12 cellular contexts compared by ENCODE assay signal in the genomic region with DNA sequence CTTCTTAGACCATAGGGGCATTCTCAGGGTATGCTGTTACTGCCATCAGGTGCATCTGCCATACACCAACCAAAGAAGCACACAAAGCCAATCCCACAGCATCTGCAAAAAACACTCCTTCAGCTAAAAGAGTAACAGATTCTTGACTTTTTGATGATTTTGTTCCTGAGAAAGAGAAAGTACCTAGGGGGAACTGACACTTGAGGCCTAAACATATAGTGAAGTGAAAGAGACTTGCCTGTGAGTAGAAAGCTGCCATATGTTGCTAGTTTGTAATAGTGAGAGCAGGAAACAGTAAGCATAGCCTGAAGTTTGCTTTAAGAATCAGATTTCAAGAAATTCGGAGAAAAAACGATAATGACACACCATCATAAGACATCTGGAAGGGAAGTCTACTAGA.
DNase-seq lines count a peak whose midpoint lies in the region; ATAC-seq, FAIRE-seq and TF ChIP-seq lines count a peak whose summit lies in the region.
"Had no signal": no experiment of that assay in that cellular context is flagged by ENCODE, and none has a peak within 500 bp of the region (broad histone marks: within the 10 kb centered on the region; RNA-seq: fewer than 3 reads in every experiment).

No MANE protein-coding gene starts in this region.

- SMC1A ChIA-PET in GM12878 (lab: Charles Lee; ENCODE audit: uncharacterized antibody, unreplicated experiment) = interaction anchor here (0.9 to 3.3 kb wide), 10 partner anchors 9 to 203 kb away, joined by 3 to 13 read pairs (median 6); no protein-coding TSS in a partner anchor

- H3K4me3 ChIP-seq in GM12878 = no peak overlapping the region
- H3K4me3 ChIP-seq in prostate gland = no peak overlapping the region
- no peak overlapping the region for H3K4me3 ChIP-seq in CD8-positive, alpha-beta memory T cell (ENCODE audit: low read length)
- H3K4me3 ChIP-seq: cardiac muscle cell, SJSA1 had no signal

- intact Hi-C loops in GM12878 (cut with micrococcal nuclease; ENCODE audit: unreplicated experiment) (loop anchor here (1.0 to 5.0 kb wide), 3 partner anchors 76 to 135 kb away; partner anchors contain the start of gene CTSC), prostate gland (cut with DNase I) (no loop called here)

- peak overlapping the region; percentile 52 for H2AFZ ChIP-seq in GM12878 (ENCODE audit: control insufficient read depth, low read depth, low read length)

- TF ChIP-seq RAD21 in GM12878 (IDR thresholded peaks at IDR 0.05; ENCODE audit: insufficient read depth, low read depth, low read length) = peak; percentile 30

- H3K9me3 Mint-ChIP-seq in mesothelial cell of epicardium = peaks cover 18% of the 10 kb centered on the region
- peaks cover 0 to 2% (median 0%) of the 10 kb centered on the region in 5 donors for H3K9me3 Mint-ChIP-seq in CD8-positive, alpha-beta memory T cell

- no peak for TF ChIP-seq CTCF in GM12878 (IDR thresholded peaks at IDR 0.05 in 2 of 3, conservative IDR thresholded peaks at IDR 0.05 in 1 of 3; ENCODE audit: control insufficient read depth in 2 of 3, extremely low read depth in 1 of 3, insufficient read depth in 1 of 3, low read depth in 3 of 3, low read length in 3 of 3)
- TF ChIP-seq CTCF in mesothelial cell of epicardium (IDR thresholded peaks at IDR 0.05; ENCODE audit: unreplicated experiment) = no peak
- TF ChIP-seq CTCF in prostate gland (IDR thresholded peaks at IDR 0.05) = no peak

- H3K4me3 Mint-ChIP-seq in mesothelial cell of epicardium = no peak overlapping the region
- H3K4me3 Mint-ChIP-seq in CD8-positive, alpha-beta memory T cell = no peak overlapping the region

- no peaks in the 10 kb centered on the region for H4K20me1 ChIP-seq in GM12878 (ENCODE audit: control insufficient read depth, insufficient read depth)

- peaks cover 26% of the 10 kb centered on the region for H3K4me1 ChIP-seq in GM12878 (ENCODE audit: control insufficient read depth, insufficient read depth, low read length)
- no peaks in the 10 kb centered on the region for H3K4me1 ChIP-seq in prostate gland (replicated peaks)
- H3K4me1 ChIP-seq in CD8-positive, alpha-beta memory T cell (ENCODE audit: insufficient read depth, low read length) = no peaks in the 10 kb centered on the region
- H3K4me1 ChIP-seq: SJSA1 had no signal

- in situ Hi-C loops in GM12878 (cut with MboI) = no loop called here

- H3K9me3 ChIP-seq in GM12878 (replicated peaks; ENCODE audit: control insufficient read depth, insufficient read depth, low read length) = peaks cover 26% of the 10 kb centered on the region
- H3K9me3 ChIP-seq in prostate gland = no peaks in the 10 kb centered on the region
- no peaks in the 10 kb centered on the region for H3K9me3 ChIP-seq in CD8-positive, alpha-beta memory T cell (ENCODE audit: low read length)
- H3K9me3 ChIP-seq: SJSA1 had no signal

- ATAC-seq in GM18868 (IDR thresholded peaks at IDR 0.05; ENCODE audit: unreplicated experiment) (peak; percentile 99), GM21390 (IDR thresholded peaks at IDR 0.05; ENCODE audit: unreplicated experiment) (peak; percentile 99), HG03095 (IDR thresholded peaks at IDR 0.05; ENCODE audit: unreplicated experiment) (peak; percentile 98), GM12878 (peak; percentile 97)

- H3K9ac ChIP-seq in GM12878 (ENCODE audit: control insufficient read depth, insufficient read depth, low read length) = peak overlapping the region; percentile 13; the same call in 1 of the 2 replicates

- H3K36me3 Mint-ChIP-seq in mesothelial cell of epicardium = peaks cover 5% of the 10 kb centered on the region
- H3K36me3 Mint-ChIP-seq in CD8-positive, alpha-beta memory T cell = peaks cover 0 to 2% (median 0%) of the 10 kb centered on the region in 3 donors

- H3K27ac Mint-ChIP-seq in mesothelial cell of epicardium = no peak overlapping the region
- H3K27ac Mint-ChIP-seq in CD8-positive, alpha-beta memory T cell = peak overlapping the region in 1 of 8 donors; percentile 34

- no peak for TF ChIP-seq POLR2A in GM12878 (IDR thresholded peaks at IDR 0.05; ENCODE audit: low read depth, low read length)
- no peak for TF ChIP-seq POLR2A in prostate gland (IDR thresholded peaks at IDR 0.05)

- RAD21 ChIA-PET in GM12878 (lab: Charles Lee; ENCODE audit: unreplicated experiment) = interaction anchor here (0.6 to 1.9 kb wide), 7 partner anchors 56 to 134 kb away, joined by 3 to 15 read pairs (median 4); partner anchors contain the start of gene CTSC

- DNase-seq in GM12878 (ENCODE audit: low read depth, low spot score) (peak; percentile 77), mesothelial cell of epicardium (ENCODE audit: low spot score in 2 of 2, unreplicated experiment in 2 of 2) (no peak), prostate gland (ENCODE audit: low spot score) (no peak)
- DNase-seq in CD8-positive, alpha-beta memory T cell = no peak
- DNase-seq: DND-41; NCI-H2107; stimulated activated CD4-positive, alpha-beta T cell treated with anti-CD3 and anti-CD28 coated beads, Interleukin-12 subunit alpha, Interleukin-12 subunit beta, amount 100 ng/mL, for 4 hours had no signal

- H3K4me2 ChIP-seq in GM12878 (ENCODE audit: control insufficient read depth, insufficient read depth) = peak overlapping the region; percentile 53

- H3K79me2 ChIP-seq in GM12878 (ENCODE audit: control insufficient read depth, insufficient read depth, low read length) = no peaks in the 10 kb centered on the region

- BruUV-seq in GM12878 (replicated peaks; lab: Mats Ljungman, UMichigan) = no TSS peak

- H3K27ac ChIP-seq in GM12878 (ENCODE audit: control insufficient read depth, insufficient read depth) = peak overlapping the region; percentile 90
- H3K27ac ChIP-seq in prostate gland = no peak overlapping the region
- no peak overlapping the region for H3K27ac ChIP-seq in CD8-positive, alpha-beta memory T cell (ENCODE audit: low read depth, low read length)
- H3K27ac ChIP-seq: cardiac muscle cell, SJSA1 had no signal

- WGBS in GM12878 (ENCODE audit: insufficient coverage, insufficient replicate concordance, low lambda C conversion rate, missing lambda C conversion rate) = 0% methylated on average over 2 of the region's 2 CpGs
- 86% methylated on average over 2 of the region's 2 CpGs for WGBS in prostate gland

- CTCF ChIA-PET in GM12878 (lab: Yijun Ruan, JAX) = interaction anchor here (0.6 to 3.0 kb wide), 6 partner anchors 43 to 203 kb away, joined by 3 to 13 read pairs (median 4); no protein-coding TSS in a partner anchor
- CTCF ChIA-PET in CD8-positive, alpha-beta memory T cell (lab: Charles Lee) = interaction anchor here (0.7 kb wide), 1 partner anchor 124 kb away, joined by 4 read pairs; no protein-coding TSS in a partner anchor

- H3K27me3 Mint-ChIP-seq in mesothelial cell of epicardium (ENCODE audit: low read depth) = no peaks in the 10 kb centered on the region
- no peaks in the 10 kb centered on the region for H3K27me3 Mint-ChIP-seq in CD8-positive, alpha-beta memory T cell

- H3K36me3 ChIP-seq in GM12878 (ENCODE audit: control insufficient read depth in 2 of 2, insufficient read depth in 2 of 2, low read length in 1 of 2) = no peaks in the 10 kb centered on the region; a peak in 1 of 4 replicates
- H3K36me3 ChIP-seq in prostate gland = no peaks in the 10 kb centered on the region
- H3K36me3 ChIP-seq in CD8-positive, alpha-beta memory T cell (ENCODE audit: insufficient read depth, low read length) = no peaks in the 10 kb centered on the region
- H3K36me3 ChIP-seq: cardiac muscle cell, SJSA1 had no signal

- peaks cover 10% of the 10 kb centered on the region for H3K4me1 Mint-ChIP-seq in mesothelial cell of epicardium
- no peaks in the 10 kb centered on the region for H3K4me1 Mint-ChIP-seq in CD8-positive, alpha-beta memory T cell

- POLR2A ChIA-PET in GM12878 (lab: Charles Lee) = interaction anchor here (0.7 to 1.4 kb wide), 3 partner anchors 79 to 143 kb away, joined by 3 to 6 read pairs (median 4); no protein-coding TSS in a partner anchor
- POLR2A ChIA-PET in CD8-positive, alpha-beta memory T cell (lab: Charles Lee) = no interaction called here

- no peaks in the 10 kb centered on the region for H3K27me3 ChIP-seq in GM12878 (replicated peaks in 1 of 2; ENCODE audit: control insufficient read depth in 2 of 2, insufficient read depth in 2 of 2, low read length in 1 of 2)
- no peaks in the 10 kb centered on the region for H3K27me3 ChIP-seq in prostate gland (replicated peaks; ENCODE audit: insufficient read depth)
- no peaks in the 10 kb centered on the region for H3K27me3 ChIP-seq in CD8-positive, alpha-beta memory T cell (ENCODE audit: insufficient read depth, low read length, poor library complexity, severe bottlenecking)
- H3K27me3 ChIP-seq: cardiac muscle cell, SJSA1 had no signal

- TF ChIP-seq EP300 in GM12878 (IDR thresholded peaks at IDR 0.05; ENCODE audit: borderline replicate concordance in 1 of 2, control insufficient read depth in 1 of 2, low read depth in 2 of 2, low read length in 2 of 2) = peak; percentile 52; a peak in 2 of 4 replicates

- FAIRE-seq in GM12878 (lab: Jason Lieb, UNC) = peak; percentile 97

TF ChIP-seq in GM12878, 131 proteins besides CTCF, POLR2A, EP300 and RAD21 (continues in another document):
- TF ChIP-seq IRF4 (IDR thresholded peaks at IDR 0.05; ENCODE audit: low read depth, low read length) (peak; percentile 88), JUNB (IDR thresholded peaks at IDR 0.05) (peak; percentile 55; the same call in 1 of the 2 replicates), NR2F1 (conservative IDR thresholded peaks at IDR 0.05) (no peak), DPF2 (IDR thresholded peaks at IDR 0.05) (0 out of 2 replicates have a peak, but pooled peaks have one; percentile 16), BCL11A (IDR thresholded peaks at IDR 0.05; ENCODE audit: low read depth, low read length) (peak; percentile 48; the same call in 1 of the 2 replicates), FOXM1 (IDR thresholded peaks at IDR 0.05; ENCODE audit: low read depth, low read length) (peak; percentile 73)
